ENCODE assay signal across 15 cellular contexts in the genomic region with DNA sequence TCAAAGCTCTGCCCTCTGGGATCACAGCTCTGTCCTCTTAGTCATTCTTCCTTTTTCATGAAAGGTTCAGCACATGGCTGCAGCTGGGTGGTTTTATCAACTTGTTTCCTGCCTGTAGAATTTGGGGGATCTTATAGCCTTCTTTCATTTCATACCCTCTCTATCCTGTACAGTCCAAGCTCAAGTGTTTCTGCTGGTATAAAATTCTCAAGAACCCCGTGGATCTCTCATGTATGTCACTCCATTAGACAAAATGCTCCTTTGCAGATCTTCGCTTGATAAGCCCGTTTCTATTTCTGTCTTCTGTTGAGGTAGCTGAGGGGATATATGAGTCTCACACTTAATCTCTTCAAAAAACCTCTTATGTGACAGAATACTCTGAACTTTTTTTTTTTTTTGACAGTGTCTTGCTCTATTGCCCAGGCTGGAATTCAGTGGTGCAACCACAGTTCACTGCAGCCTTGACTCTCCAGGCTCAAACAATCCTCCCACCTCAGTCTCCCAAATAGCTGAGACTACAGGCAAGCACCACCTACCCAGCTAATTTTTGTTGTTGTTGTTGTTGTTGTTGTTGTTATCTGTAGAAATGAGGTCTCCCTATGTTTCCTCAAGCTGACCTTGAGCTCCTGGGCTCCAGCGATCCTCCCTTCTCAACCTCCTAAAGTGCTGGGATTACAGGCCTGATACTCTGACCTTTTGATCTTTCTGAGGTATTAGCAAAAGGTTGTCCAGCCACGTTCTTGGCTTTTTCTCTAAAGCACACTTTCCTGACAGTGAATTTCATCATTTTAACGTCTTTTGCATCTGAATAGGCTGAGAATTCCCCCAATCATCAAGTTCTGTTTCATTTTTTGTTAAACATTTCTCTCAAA. TPM values are rescaled to one million over a fixed set of nuclear protein-coding genes. Genes with fewer than 3 reads are reported as not detected.
DNase-seq lines count a peak whose midpoint lies in the region; ATAC-seq and TF ChIP-seq lines count a peak whose summit lies in the region.
"Had no signal": no experiment of that assay in that cellular context is flagged by ENCODE, and none has a peak within 500 bp of the region (broad histone marks: within the 10 kb centered on the region; RNA-seq: fewer than 3 reads in every experiment).

No MANE protein-coding gene starts in this region.

- H3K27ac Mint-ChIP-seq in central memory CD8-positive, alpha-beta T cell (ENCODE audit: low read depth), result peak overlapping the region; percentile 59

- no peaks in the 10 kb centered on the region for H3K79me2 ChIP-seq in OCI-LY7 (ENCODE audit: insufficient read depth, low read depth, low read length)
- H3K79me2 ChIP-seq: hepatocyte had no signal

- no peaks in the 10 kb centered on the region for H3K9me3 Mint-ChIP-seq in central memory CD8-positive, alpha-beta T cell

- peaks cover 40% of the 10 kb centered on the region for H3K4me1 Mint-ChIP-seq in central memory CD8-positive, alpha-beta T cell

- POLR2A ChIA-PET in OCI-LY7 (lab: Charles Lee), result interaction anchor here (0.6 to 2.3 kb wide), 25 partner anchors 10 to 365 kb away, joined by 3 to 11 read pairs (median 3); a partner anchor contains a TSS

- H3K4me1 ChIP-seq in OCI-LY7 (ENCODE audit: insufficient read depth, low read length, poor library complexity, severe bottlenecking) (peaks cover 34% of the 10 kb centered on the region), upper lobe of left lung (peaks cover 0 to 15% (median 8%) of the 10 kb centered on the region in 4 donors)

- intact Hi-C loops in OCI-LY7 (cut with micrococcal nuclease; ENCODE audit: unreplicated experiment), result no loop called here

- no peaks in the 10 kb centered on the region for H3K27me3 Mint-ChIP-seq in central memory CD8-positive, alpha-beta T cell

- no peak for TF ChIP-seq POLR2A in upper lobe of left lung (IDR thresholded peaks at IDR 0.05)

- H3K27ac ChIP-seq in OCI-LY7 (ENCODE audit: low read depth, low read length, poor library complexity, severe bottlenecking), result no peak overlapping the region
- H3K27ac ChIP-seq in upper lobe of left lung, result peak overlapping the region in 3 of 4 donors; percentile 45 to 75 (median 73)
- H3K27ac ChIP-seq: hepatocyte, WERI-Rb-1 had no signal

- DNase-seq in stimulated activated CD4-positive, alpha-beta T cell treated with anti-CD3 and anti-CD28 coated beads, Interleukin-15, amount 100 ng/mL, for 24 hours, result peak; percentile 22
- DNase-seq in stimulated activated CD4-positive, alpha-beta T cell treated with anti-CD3 and anti-CD28 coated beads, Interleukin-4, amount 100 ng/mL, for 24 hours, result no peak
- peak; percentile 50 for DNase-seq in OCI-LY7 (ENCODE audit: low spot score)
- no peak for DNase-seq in central memory CD8-positive, alpha-beta T cell (ENCODE audit: low spot score in 2 of 2)
- no peak for DNase-seq in upper lobe of left lung
- no peak for DNase-seq in NCI-H446 (lab: John Stamatoyannopoulos, UW)
- no peak for DNase-seq in NCI-H446 treated with DMSO at 0.1 percent for 48 hours (lab: John Stamatoyannopoulos, UW)
- DNase-seq: GF-D8, left colon, NCI-H1436 treated with DMSO at 0.1 percent for 48 hours, retina, SIG-M5, WERI-Rb-1 had no signal

- TF ChIP-seq EP300 in upper lobe of left lung (IDR thresholded peaks at IDR 0.05), result no peak

- H3K36me3 ChIP-seq in OCI-LY7 (ENCODE audit: insufficient read depth, low read length), result no peaks in the 10 kb centered on the region
- H3K36me3 ChIP-seq in upper lobe of left lung, result no peaks in the 10 kb centered on the region
- H3K36me3 ChIP-seq: WERI-Rb-1 had no signal

- H3K27me3 ChIP-seq in upper lobe of left lung, result no peaks in the 10 kb centered on the region
- H3K27me3 ChIP-seq: hepatocyte had no signal

- peak overlapping the region; percentile 37 for H3K4me2 ChIP-seq in OCI-LY7 (ENCODE audit: low read length)
- H3K4me2 ChIP-seq: hepatocyte had no signal

- H4K20me1 ChIP-seq in OCI-LY7 (ENCODE audit: insufficient read depth, low read length), result no peaks in the 10 kb centered on the region

- H3K4me3 ChIP-seq in OCI-LY7 (ENCODE audit: low read depth, low read length, poor library complexity, severe bottlenecking), result no peak overlapping the region
- no peak overlapping the region for H3K4me3 ChIP-seq in upper lobe of left lung
- H3K4me3 ChIP-seq: hepatocyte had no signal

- H3K9me3 ChIP-seq in OCI-LY7 (ENCODE audit: low read length), result no peaks in the 10 kb centered on the region
- H3K9me3 ChIP-seq in upper lobe of left lung, result no peaks in the 10 kb centered on the region

- H3K9me2 ChIP-seq in OCI-LY7 (ENCODE audit: insufficient read depth, low read length), result no peaks in the 10 kb centered on the region

- peaks cover 4% of the 10 kb centered on the region for H3K36me3 Mint-ChIP-seq in central memory CD8-positive, alpha-beta T cell (ENCODE audit: insufficient read depth)

- 58 to 69% methylated on average over 6 of the region's 6 CpGs for WGBS in upper lobe of left lung, 2 donors

- ATAC-seq in central memory CD8-positive, alpha-beta T cell (replicated peaks; ENCODE audit: extremely low read depth, poor library complexity, severe bottlenecking), result no peak
- no peak for ATAC-seq in upper lobe of left lung (ENCODE audit: low FRiP score in 2 of 2)
- ATAC-seq in HG02588 (IDR thresholded peaks at IDR 0.05; ENCODE audit: unreplicated experiment), result no peak
- ATAC-seq: left colon had no signal

- H3K4me3 Mint-ChIP-seq in central memory CD8-positive, alpha-beta T cell, result peak overlapping the region; percentile 5

- BruUV-seq in OCI-LY7 (replicated peaks; lab: Mats Ljungman, UMichigan), result no TSS peak

- TF ChIP-seq CTCF in OCI-LY7 (conservative IDR thresholded peaks at IDR 0.05; ENCODE audit: low read length), result no peak
- no peak for TF ChIP-seq CTCF in upper lobe of left lung (IDR thresholded peaks at IDR 0.05)

- H2AFZ ChIP-seq in OCI-LY7 (ENCODE audit: low read length), result peak overlapping the region; percentile 88
- H2AFZ ChIP-seq: hepatocyte had no signal

- CTCF ChIA-PET in OCI-LY7 (lab: Charles Lee; ENCODE audit: unreplicated experiment), result interaction anchor here (1.0 to 1.2 kb wide), 3 partner anchors 13 to 198 kb away, joined by 3 read pairs; no protein-coding TSS in a partner anchor

RNA-seq across cellular contexts. Expression of a gene that starts 24.7 kb away (rescaled TPM):
- 10.6 and 12.8 TPM in 2 replicates for total RNA-seq in OCI-LY7 (2014; rRNA removed; shearing (Covaris generic))
- total RNA-seq in OCI-LY7 (2022) (19.3 and 21.4 TPM in 2 replicates), upper lobe of left lung (10 to 100 TPM in 1 of 6 donors, 1 to 10 TPM in 5; 4.2 to 30.4 (median 5.2) TPM)

RNA-seq across cellular contexts. Expression of a gene that starts 31.8 kb away (rescaled TPM):
- 50.3 and 60.5 TPM in 2 replicates for total RNA-seq in OCI-LY7 (2014; rRNA removed; shearing (Covaris generic))
- total RNA-seq in OCI-LY7 (2022), result 105 and 118 TPM in 2 replicates
- 10 to 100 TPM; 68.7 to 95.3 (median 72.2) TPM for total RNA-seq in upper lobe of left lung

Comparison
In these comparisons a context has a peak if more than half of its experiments do, and no peak if none do; other contexts are left out.
1. DNase-seq: peak in stimulated activated CD4-positive, alpha-beta T cell treated with anti-CD3 and anti-CD28 coated beads, Interleukin-15, amount 100 ng/mL, for 24 hours (single experiment) and OCI-LY7 (single experiment); none in stimulated activated CD4-positive, alpha-beta T cell treated with anti-CD3 and anti-CD28 coated beads, Interleukin-4, amount 100 ng/mL, for 24 hours (single experiment), central memory CD8-positive, alpha-beta T cell (0 of 2), upper lobe of left lung (0 of 2), NCI-H446 (0 of 2) and NCI-H446 treated with DMSO at 0.1 percent for 48 hours (single experiment).